Comparison of ENCODE assay signal across 9 cellular contexts in the genomic region with DNA sequence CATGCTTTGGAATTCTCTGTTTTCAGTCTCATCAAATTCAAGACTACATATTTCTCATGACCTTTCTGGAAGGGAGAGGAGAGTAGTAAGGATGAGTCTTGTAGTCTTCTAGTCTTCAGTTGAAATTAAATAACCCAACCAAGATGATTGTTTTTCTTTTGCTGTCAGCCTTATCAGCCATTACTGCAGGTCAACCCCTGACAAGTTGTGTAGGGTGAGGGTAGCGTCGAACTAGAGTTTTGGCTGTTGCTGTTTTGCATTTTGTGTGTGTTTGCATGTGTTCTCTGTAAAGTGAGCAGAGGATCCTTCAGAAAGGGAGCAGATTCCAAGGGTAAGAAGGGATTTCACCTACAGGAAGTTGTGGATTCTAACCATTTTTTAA. TPM values are rescaled to one million over a fixed set of nuclear protein-coding genes. Genes with fewer than 3 reads are reported as not detected.
A peak's percentile ranks its signal among the peaks of the same experiment; 100 is the strongest.
DNase-seq lines count a peak whose midpoint lies in the region; ATAC-seq and TF ChIP-seq lines count a peak whose summit lies in the region.
"Had no signal": no experiment of that assay in that cellular context is flagged by ENCODE, and none has a peak within 500 bp of the region (broad histone marks: within the 10 kb centered on the region; RNA-seq: fewer than 3 reads in every experiment).

No MANE protein-coding gene starts in this region.

- ATAC-seq in right cardiac atrium, result no peak
- no peak for ATAC-seq in right lobe of liver
- no peak for ATAC-seq in HG02970 (IDR thresholded peaks at IDR 0.05; ENCODE audit: low FRiP score, unreplicated experiment)
- no peak for ATAC-seq in HG03469 (IDR thresholded peaks at IDR 0.05; ENCODE audit: unreplicated experiment)

- WGBS in right cardiac atrium, result 76% methylated on average over 2 of the region's 2 CpGs
- WGBS in adrenal gland, 4 donors, result 67 to 77% (median 68%) methylated on average over 2 of the region's 2 CpGs
- 49% methylated on average over 2 of the region's 2 CpGs for WGBS in right lobe of liver (ENCODE audit: insufficient coverage, low coverage, low lambda C conversion rate, missing lambda C conversion rate)

- H3K9me3 ChIP-seq in right cardiac atrium (ENCODE audit: control insufficient read depth, low read length) (no peaks in the 10 kb centered on the region), right atrium auricular region (no peaks in the 10 kb centered on the region), adrenal gland (replicated peaks in 1 of 3) (no peaks in the 10 kb centered on the region), right lobe of liver (no peaks in the 10 kb centered on the region), uterus (no peaks in the 10 kb centered on the region)

- TF ChIP-seq POLR2A in adrenal gland (IDR thresholded peaks at IDR 0.05) (no peak), right lobe of liver (IDR thresholded peaks at IDR 0.05) (no peak), uterus (IDR thresholded peaks at IDR 0.05) (no peak)

- H3K4me1 ChIP-seq in right cardiac atrium (ENCODE audit: control insufficient read depth, insufficient read depth, low read length), result peaks cover 8% of the 10 kb centered on the region
- peaks cover 0 to 15% of the 10 kb centered on the region in 2 donors for H3K4me1 ChIP-seq in right atrium auricular region
- peaks cover 13 to 42% of the 10 kb centered on the region in 2 donors for H3K4me1 ChIP-seq in adrenal gland (replicated peaks in 1 of 2)
- peaks cover 0 to 66% (median 24%) of the 10 kb centered on the region in 4 donors for H3K4me1 ChIP-seq in right lobe of liver
- H3K4me1 ChIP-seq in uterus, result no peaks in the 10 kb centered on the region

- H3K27ac ChIP-seq in right cardiac atrium (ENCODE audit: low read length) (peak overlapping the region; percentile 42), right atrium auricular region (no peak overlapping the region), adrenal gland (peak overlapping the region in 3 of 5 donors; percentile 35 to 74 (median 66)), right lobe of liver (peak overlapping the region; percentile 41 to 86 (median 74)), uterus (peak overlapping the region; percentile 18 to 25)

- H3K36me3 ChIP-seq in right atrium auricular region (no peaks in the 10 kb centered on the region), adrenal gland (replicated peaks in 1 of 2) (no peaks in the 10 kb centered on the region), right lobe of liver (no peaks in the 10 kb centered on the region), uterus (no peaks in the 10 kb centered on the region)

- intact Hi-C loops in right cardiac atrium (cut with DNase I) (no loop called here), adrenal gland (cut with DNase I) (no loop called here), right lobe of liver (cut with DNase I) (no loop called here), uterus (cut with DNase I; ENCODE audit: low total_unique reads) (no loop called here)

- DNase-seq in right cardiac atrium, result no peak
- DNase-seq in right atrium auricular region (ENCODE audit: low spot score), result no peak
- no peak for DNase-seq in adrenal gland
- no peak for DNase-seq in right lobe of liver
- no peak for DNase-seq in uterus
- no peak for DNase-seq in activated CD4-positive, alpha-beta T cell treated with anti-CD3 and anti-CD28 coated beads for 1 hour
- DNase-seq: head of caudate nucleus had no signal

- H3K4me3 ChIP-seq in right cardiac atrium (ENCODE audit: low read length) (no peak overlapping the region), right atrium auricular region (no peak overlapping the region), adrenal gland (no peak overlapping the region), right lobe of liver (no peak overlapping the region), uterus (no peak overlapping the region)

- TF ChIP-seq CTCF in right atrium auricular region (IDR thresholded peaks at IDR 0.05) (no peak), adrenal gland (IDR thresholded peaks at IDR 0.05) (no peak), right lobe of liver (IDR thresholded peaks at IDR 0.05) (no peak), uterus (IDR thresholded peaks at IDR 0.05) (no peak)

- H3K27me3 ChIP-seq in right cardiac atrium (ENCODE audit: control insufficient read depth, insufficient read depth), result no peaks in the 10 kb centered on the region
- H3K27me3 ChIP-seq in right atrium auricular region, result no peaks in the 10 kb centered on the region
- no peaks in the 10 kb centered on the region for H3K27me3 ChIP-seq in adrenal gland
- H3K27me3 ChIP-seq in right lobe of liver, result no peaks in the 10 kb centered on the region
- no peaks in the 10 kb centered on the region for H3K27me3 ChIP-seq in uterus

RNA-seq across cellular contexts. Expression of a gene that starts 28.4 kb away (rescaled TPM):
- total RNA-seq in right cardiac atrium (10 to 100 TPM; 10.7 to 16.8 (median 12.4) TPM), right atrium auricular region (10 to 100 TPM; 11.6 to 15.2 TPM), adrenal gland (10 to 100 TPM; 17.6 to 46.6 (median 34.0) TPM), right lobe of liver (10 to 100 TPM; 11.1 to 24.0 (median 14.8) TPM), uterus (10 to 100 TPM in 2 of 4 donors, 1 to 10 TPM in 2; 5.6 to 47.0 (median 14.9) TPM)
- polyA plus RNA-seq in right cardiac atrium (3.8 TPM), adrenal gland (10 to 100 TPM in 1 of 3 donors, 1 to 10 TPM in 2; 3.4 to 12.9 (median 5.2) TPM)

Comparison
In these comparisons a context has a peak if more than half of its experiments do, and no peak if none do; other contexts are left out.
1. H3K27ac ChIP-seq: peak in right cardiac atrium (single experiment), adrenal gland (3 of 5), right lobe of liver (3 of 3) and uterus (2 of 2); none in right atrium auricular region (0 of 2).